ENCODE assay signal across 33 cellular contexts in genomic region chr2:126889501-126890135, GRCh38. TPM values are rescaled to one million over a fixed set of nuclear protein-coding genes. Genes with fewer than 3 reads are reported as not detected.
A peak's percentile ranks its signal among the peaks of the same experiment; 100 is the strongest.
DNase-seq lines count a peak whose midpoint lies in the region; ATAC-seq and TF ChIP-seq lines count a peak whose summit lies in the region.
"Had no signal": no experiment of that assay in that cellular context is flagged by ENCODE, and none has a peak within 500 bp of the region (broad histone marks: within the 10 kb centered on the region; RNA-seq: fewer than 3 reads in every experiment).

No MANE protein-coding gene starts in this region.

- H3K36me3 ChIP-seq in HAP-1 (replicated peaks) (no peaks in the 10 kb centered on the region), gastrocnemius medialis (no peaks in the 10 kb centered on the region)
- H3K36me3 ChIP-seq: BE2C, neutrophil, right lobe of liver, thyroid gland had no signal

- TF ChIP-seq CTCF in chondrocyte (IDR thresholded peaks at IDR 0.05) (no peak), nephron progenitor cell (IDR thresholded peaks at IDR 0.05) (no peak), gastrocnemius medialis (IDR thresholded peaks at IDR 0.05 in 4 of 5, conservative IDR thresholded peaks at IDR 0.05 in 1 of 5) (no peak)

- H3K4me1 Mint-ChIP-seq in chondrocyte (ENCODE audit: low read depth), result peaks cover 7% of the 10 kb centered on the region
- H3K4me1 Mint-ChIP-seq in nephron progenitor cell, result peaks cover 16% of the 10 kb centered on the region
- H3K4me1 Mint-ChIP-seq: activated T-helper 17 cell treated with anti-CD3 and anti-CD28 coated beads, Interleukin-2, amount 50 U/mL, for 72 hours had no signal

- H3K36me3 Mint-ChIP-seq in chondrocyte (ENCODE audit: low read depth) (no peaks in the 10 kb centered on the region), nephron progenitor cell (ENCODE audit: low read depth) (no peaks in the 10 kb centered on the region)
- H3K36me3 Mint-ChIP-seq: activated naive CD4-positive, alpha-beta T cell treated with anti-CD3 and anti-CD28 coated beads, Interleukin-2, amount 10 ng/mL, durations not matched to agents 7 days and 5 days; CD8-positive, alpha-beta memory T cell had no signal

- H3K9me3 ChIP-seq in HAP-1, result no peaks in the 10 kb centered on the region
- H3K9me3 ChIP-seq in gastrocnemius medialis, result no peaks in the 10 kb centered on the region
- H3K9me3 ChIP-seq: BE2C, body of pancreas, neutrophil, right lobe of liver, thyroid gland had no signal

- H3K27ac ChIP-seq in gastrocnemius medialis, result no peak overlapping the region
- H3K27ac ChIP-seq: body of pancreas, epithelial cell of prostate, HL-60, neutrophil, right lobe of liver, thyroid gland had no signal

- H3K9me3 Mint-ChIP-seq in chondrocyte (ENCODE audit: low read depth), result no peaks in the 10 kb centered on the region
- no peaks in the 10 kb centered on the region for H3K9me3 Mint-ChIP-seq in nephron progenitor cell
- H3K9me3 Mint-ChIP-seq: activated naive CD4-positive, alpha-beta T cell treated with anti-CD3 and anti-CD28 coated beads, Interleukin-2, amount 10 ng/mL, durations not matched to agents 7 days and 5 days; activated T-helper 17 cell treated with anti-CD3 and anti-CD28 coated beads, Interleukin-2, amount 50 U/mL, for 72 hours; CD8-positive, alpha-beta memory T cell had no signal

- no peak overlapping the region for H3K4me3 Mint-ChIP-seq in chondrocyte (ENCODE audit: unreplicated experiment)
- no peak overlapping the region for H3K4me3 Mint-ChIP-seq in nephron progenitor cell
- H3K4me3 Mint-ChIP-seq: activated naive CD4-positive, alpha-beta T cell treated with anti-CD3 and anti-CD28 coated beads, Interleukin-2, amount 10 ng/mL, durations not matched to agents 7 days and 5 days; activated T-helper 17 cell treated with anti-CD3 and anti-CD28 coated beads, Interleukin-2, amount 50 U/mL, for 72 hours; CD8-positive, alpha-beta memory T cell had no signal

- no peak overlapping the region for H3K4me3 ChIP-seq in HAP-1
- no peak overlapping the region for H3K4me3 ChIP-seq in gastrocnemius medialis
- H3K4me3 ChIP-seq: body of pancreas, right lobe of liver, thyroid gland had no signal

- no peak overlapping the region for H3K27ac Mint-ChIP-seq in chondrocyte (ENCODE audit: unreplicated experiment)
- peak overlapping the region; percentile 87 for H3K27ac Mint-ChIP-seq in nephron progenitor cell
- H3K27ac Mint-ChIP-seq: activated naive CD4-positive, alpha-beta T cell treated with anti-CD3 and anti-CD28 coated beads, Interleukin-2, amount 10 ng/mL, durations not matched to agents 7 days and 5 days; activated T-helper 17 cell treated with anti-CD3 and anti-CD28 coated beads, Interleukin-2, amount 50 U/mL, for 72 hours; CD8-positive, alpha-beta memory T cell had no signal

- in situ Hi-C loops in HAP-1 (cut with MboI; ENCODE audit: low sequenced_read_pairs) (no loop called here), gastrocnemius medialis (cut with MboI; ENCODE audit: low sequenced_read_pairs in 4 of 4) (no loop called here)

- no peak for ATAC-seq in gastrocnemius medialis
- ATAC-seq in HG02852 (IDR thresholded peaks at IDR 0.05; ENCODE audit: unreplicated experiment), result no peak
- ATAC-seq: activated T-helper 17 cell treated with anti-CD3 and anti-CD28 coated beads, Interleukin-2, amount 50 U/mL, for 72 hours; body of pancreas; left ventricle myocardium superior; right lobe of liver had no signal

- no peak for TF ChIP-seq POLR2A in gastrocnemius medialis (IDR thresholded peaks at IDR 0.05)

- H3K4me1 ChIP-seq in HAP-1, result no peaks in the 10 kb centered on the region
- H3K4me1 ChIP-seq in gastrocnemius medialis, result peaks cover 0 to 8% of the 10 kb centered on the region in 2 donors
- H3K4me1 ChIP-seq: BE2C, right lobe of liver had no signal

- no peaks in the 10 kb centered on the region for H3K27me3 ChIP-seq in HAP-1 (ENCODE audit: low read depth)
- H3K27me3 ChIP-seq in gastrocnemius medialis, result peaks cover 0 to 9% (median 0%) of the 10 kb centered on the region in 3 donors
- H3K27me3 ChIP-seq: BE2C, body of pancreas, right lobe of liver, thyroid gland had no signal

- intact Hi-C loops in gastrocnemius medialis (cut with DNase I; ENCODE audit: low total_unique reads), result no loop called here

- peaks cover 19% of the 10 kb centered on the region for H3K27me3 Mint-ChIP-seq in chondrocyte (ENCODE audit: low read depth)
- H3K27me3 Mint-ChIP-seq in nephron progenitor cell (ENCODE audit: low read depth, poor library complexity), result peaks cover 21% of the 10 kb centered on the region

- peak; percentile 57 for DNase-seq in DMS 273 treated with DMSO at 0.1 percent for 48 hours (lab: John Stamatoyannopoulos, UW)
- peak; percentile 83 to 93 for DNase-seq in NCI-H524 (lab: John Stamatoyannopoulos, UW)
- DNase-seq in chondrocyte (ENCODE audit: low spot score), result peak; percentile 56
- no peak for DNase-seq in nephron progenitor cell
- no peak for DNase-seq in HAP-1 (ENCODE audit: low spot score in 2 of 2)
- DNase-seq in gastrocnemius medialis, result no peak
- DNase-seq in 8988T, result no peak
- DNase-seq: activated CD4-positive, CD25-positive, alpha-beta regulatory T cell; activated naive CD4-positive, alpha-beta T cell treated with anti-CD3 and anti-CD28 coated beads, Interleukin-2, amount 10 ng/mL, durations not matched to agents 7 days and 5 days; BE2C; CD8-positive, alpha-beta memory T cell; effector CD4-positive, alpha-beta T cell; EL; GOT3; KG1; left ventricle myocardium superior; MM.1S; NCI-H1417; NCI-H2029; NCI-H226; stimulated activated CD4-positive, alpha-beta T cell treated with anti-CD3 and anti-CD28 coated beads, Interleukin-12 subunit alpha, Interleukin-12 subunit beta, amount 100 ng/mL, for 4 hours; stimulated activated CD4-positive, alpha-beta T cell treated with anti-CD3 and anti-CD28 coated beads, Interleukin-2, amount 100 ng/mL, for 48 hours; thyroid gland had no signal

RNA-seq across cellular contexts. Expression of gene TEX51, which starts 9.1 kb away (rescaled TPM):
- total RNA-seq in chondrocyte (not detected in 3 replicates), gastrocnemius medialis (not detected)
- total RNA-seq: activated T-helper 17 cell treated with anti-CD3 and anti-CD28 coated beads, Interleukin-2, amount 50 U/mL, for 72 hours; body of pancreas; CD8-positive, alpha-beta memory T cell; left ventricle myocardium superior; myocyte; RPMI7951; T-helper 1 cell treated with Interleukin-12 subunit alpha and Interleukin-12 subunit beta and Interleukin-4 antibody, amounts not matched to agents 30 ng/mL and 1 ng/mL, for 36 hours; thyroid gland had no signal

Comparison
In these comparisons a context has a peak if more than half of its experiments do, and no peak if none do; other contexts are left out.
1. DNase-seq: peak in DMS 273 treated with DMSO at 0.1 percent for 48 hours (single experiment), NCI-H524 (2 of 2) and chondrocyte (single experiment); none in nephron progenitor cell (single experiment), HAP-1 (0 of 2), gastrocnemius medialis (0 of 2) and 8988T (single experiment).